16 cellular contexts compared by ENCODE assay signal in the genomic region with DNA sequence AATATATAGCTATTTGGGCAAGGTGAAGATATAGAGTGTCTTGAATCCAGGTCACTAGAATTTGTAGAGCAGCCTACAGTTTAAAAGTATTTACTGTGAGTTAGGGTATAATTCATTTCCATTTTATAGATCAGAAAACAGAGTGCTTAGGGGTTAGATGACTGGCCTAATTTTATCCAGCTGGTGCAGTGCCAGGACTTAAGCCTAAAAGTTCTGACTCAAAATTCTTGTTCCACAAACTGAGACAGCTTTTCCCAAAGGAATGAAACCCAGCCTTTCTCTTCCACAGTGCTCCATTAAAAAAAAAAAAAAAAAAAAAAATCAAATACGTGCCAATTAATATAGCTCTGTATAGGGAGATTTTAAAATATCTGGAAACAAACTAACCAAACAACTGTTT.
"Had no signal": no experiment of that assay in that cellular context is flagged by ENCODE, and none has a peak within 500 bp of the region (broad histone marks: within the 10 kb centered on the region; RNA-seq: fewer than 3 reads in every experiment).

No MANE protein-coding gene starts in this region.

- H3K9me3 ChIP-seq: pancreas, thoracic aorta had no signal

- H3K27me3 ChIP-seq: adrenal gland, pancreas had no signal

- H3K4me1 Mint-ChIP-seq: activated naive CD4-positive, alpha-beta T cell treated with anti-CD3 and anti-CD28 coated beads, Interleukin-2, amount 10 ng/mL, durations not matched to agents 7 days and 5 days; stimulated activated naive CD8-positive, alpha-beta T cell treated with anti-CD3 and anti-CD28 coated beads, Interleukin-15, amount 100 ng/mL, for 72 hours had no signal

- ATAC-seq: pancreas; stimulated activated naive CD8-positive, alpha-beta T cell treated with anti-CD3 and anti-CD28 coated beads, Interleukin-15, amount 100 ng/mL, for 72 hours had no signal

- H3K27ac ChIP-seq: adrenal gland, pancreas, thoracic aorta had no signal

- H3K4me3 ChIP-seq: adrenal gland, pancreas, thoracic aorta had no signal

- H3K36me3 ChIP-seq: adrenal gland, pancreas, thoracic aorta had no signal

- H3K4me3 Mint-ChIP-seq: activated naive CD4-positive, alpha-beta T cell treated with anti-CD3 and anti-CD28 coated beads, Interleukin-2, amount 10 ng/mL, durations not matched to agents 7 days and 5 days; dendritic cell treated with granulocyte-macrophage colony-stimulating factor and Interleukin-4, amounts not matched to agents 40 ng/mL and 50 ng/mL, for 4 days; stimulated activated naive CD8-positive, alpha-beta T cell treated with anti-CD3 and anti-CD28 coated beads, Interleukin-15, amount 100 ng/mL, for 72 hours had no signal

- H3K27me3 Mint-ChIP-seq: activated naive CD4-positive, alpha-beta T cell treated with anti-CD3 and anti-CD28 coated beads, Interleukin-2, amount 10 ng/mL, durations not matched to agents 7 days and 5 days; dendritic cell treated with granulocyte-macrophage colony-stimulating factor and Interleukin-4, amounts not matched to agents 40 ng/mL and 50 ng/mL, for 4 days; stimulated activated naive CD8-positive, alpha-beta T cell treated with anti-CD3 and anti-CD28 coated beads, Interleukin-15, amount 100 ng/mL, for 72 hours had no signal

- H3K36me3 Mint-ChIP-seq: activated naive CD4-positive, alpha-beta T cell treated with anti-CD3 and anti-CD28 coated beads, Interleukin-2, amount 10 ng/mL, durations not matched to agents 7 days and 5 days had no signal

- H3K27ac Mint-ChIP-seq: activated naive CD4-positive, alpha-beta T cell treated with anti-CD3 and anti-CD28 coated beads, Interleukin-2, amount 10 ng/mL, durations not matched to agents 7 days and 5 days; activated T-helper 2 cell treated with anti-CD3 and anti-CD28 coated beads, Interferon-gamma antibody, Interleukin-2, Interleukin-4, amounts not matched to agents 10 μg/mL and 5 μg/mL and 100 μg/mL, durations not matched to agents 14 hours and 24 hours and 36 hours; dendritic cell treated with granulocyte-macrophage colony-stimulating factor and Interleukin-4, amounts not matched to agents 40 ng/mL and 50 ng/mL, for 4 days; stimulated activated naive CD8-positive, alpha-beta T cell treated with anti-CD3 and anti-CD28 coated beads, Interleukin-15, amount 100 ng/mL, for 72 hours had no signal

- H3K9me3 Mint-ChIP-seq: activated naive CD4-positive, alpha-beta T cell treated with anti-CD3 and anti-CD28 coated beads, Interleukin-2, amount 10 ng/mL, durations not matched to agents 7 days and 5 days; activated T-helper 2 cell treated with anti-CD3 and anti-CD28 coated beads, Interferon-gamma antibody, Interleukin-2, Interleukin-4, amounts not matched to agents 10 μg/mL and 5 μg/mL and 100 μg/mL, durations not matched to agents 14 hours and 24 hours and 36 hours; stimulated activated naive CD8-positive, alpha-beta T cell treated with anti-CD3 and anti-CD28 coated beads, Interleukin-15, amount 100 ng/mL, for 72 hours had no signal

- DNase-seq: activated CD4-positive, alpha-beta T cell treated with anti-CD3 and anti-CD28 coated beads, Interleukin-2, amount 50 U/mL, for 1 hour; activated CD4-positive, CD25-positive, alpha-beta regulatory T cell; activated naive CD4-positive, alpha-beta T cell treated with anti-CD3 and anti-CD28 coated beads, Interleukin-2, amount 10 ng/mL, durations not matched to agents 7 days and 5 days; activated T-cell treated with anti-CD3 and anti-CD28 coated beads for 4 hours; adrenal gland; central memory CD4-positive, alpha-beta T cell; erythroblast; hippocampal formation; mesendoderm; pancreas; stimulated activated CD4-positive, alpha-beta T cell treated with anti-CD3 and anti-CD28 coated beads, Interleukin-4, amount 100 ng/mL, for 24 hours; stimulated activated naive CD8-positive, alpha-beta T cell treated with anti-CD3 and anti-CD28 coated beads, Interleukin-15, amount 100 ng/mL, for 72 hours; T-helper 1 cell had no signal
